In genomic region chr10:90930070-90930837, GRCh38 we compare ENCODE assay signal across 9 cellular contexts. TPM values are rescaled to one million over a fixed set of nuclear protein-coding genes. Genes with fewer than 3 reads are reported as not detected.
DNase-seq lines count a peak whose midpoint lies in the region; ATAC-seq, FAIRE-seq and TF ChIP-seq lines count a peak whose summit lies in the region.
"Had no signal": no experiment of that assay in that cellular context is flagged by ENCODE, and none has a peak within 500 bp of the region (broad histone marks: within the 10 kb centered on the region; RNA-seq: fewer than 3 reads in every experiment).

No MANE protein-coding gene starts in this region.

- H3K27me3 ChIP-seq in right atrium auricular region = no peaks in the 10 kb centered on the region

- DNase-seq in H54 (ENCODE audit: insufficient read length, low spot score) (no peak), right atrium auricular region (ENCODE audit: low spot score) (no peak), NCI-H345 (lab: John Stamatoyannopoulos, UW) (no peak), NCI-H187 treated with DMSO at 0.1 percent for 48 hours (lab: John Stamatoyannopoulos, UW) (no peak), mesenteric fat pad (ENCODE audit: low spot score) (no peak)

- H3K27ac ChIP-seq in right atrium auricular region (peak overlapping the region; percentile 80 to 94), skin epidermis (peak overlapping the region in 13 of 21 experiments; percentile 16 to 85 (median 48))

- FAIRE-seq in H54 (lab: Jason Lieb, UNC) (peak; percentile 30), TTC549 (lab: Jason Lieb, UNC) (peak; percentile 90)
- FAIRE-seq: RCC 7860 had no signal

- peaks cover 0 to 34% of the 10 kb centered on the region in 2 donors for H3K4me1 ChIP-seq in right atrium auricular region

- no peak for TF ChIP-seq CTCF in right atrium auricular region (IDR thresholded peaks at IDR 0.05)

- no peaks in the 10 kb centered on the region for H3K9me3 ChIP-seq in right atrium auricular region

- H3K36me3 ChIP-seq in right atrium auricular region = no peaks in the 10 kb centered on the region

- no peak for ATAC-seq in HG03108 (IDR thresholded peaks at IDR 0.05; ENCODE audit: unreplicated experiment)

- H3K4me3 ChIP-seq in right atrium auricular region (peak overlapping the region; percentile 4 to 8), skin epidermis (no peak overlapping the region)

- no peak for TF ChIP-seq POLR2A in H54 (IDR thresholded peaks at IDR 0.05; ENCODE audit: low read depth, low read length)

RNA-seq across cellular contexts. Expression of gene ANKRD1, which starts 9.4 kb away (rescaled TPM):
- total RNA-seq in right atrium auricular region (1,000 to 10,000 TPM; 3,842 to 8,672 TPM), mesenteric fat pad (1.6 TPM)

RNA-seq across cellular contexts. Expression of gene RPP30, which starts 58.5 kb away (rescaled TPM):
- total RNA-seq in right atrium auricular region (10 to 100 TPM; 23.3 to 24.6 TPM), mesenteric fat pad (28.3 TPM)

Comparison
In these comparisons a context has a peak if more than half of its experiments do, and no peak if none do; other contexts are left out.
1. H3K4me3 ChIP-seq: peak in right atrium auricular region (2 of 2); none in skin epidermis (0 of 7).
2. RNA of gene ANKRD1, which starts 9.4 kb away (total RNA-seq): 3,842 to 8,672 TPM in right atrium auricular region; 1.6 TPM in mesenteric fat pad (single experiment); every median in the first group is over 1,000 times any median in the second.